19 cellular contexts compared by ENCODE assay signal in genomic region chr22:46914916-46915894, GRCh38.
DNase-seq lines count a peak whose midpoint lies in the region; ATAC-seq and TF ChIP-seq lines count a peak whose summit lies in the region.
"Had no signal": no experiment of that assay in that cellular context is flagged by ENCODE, and none has a peak within 500 bp of the region (broad histone marks: within the 10 kb centered on the region; RNA-seq: fewer than 3 reads in every experiment).

No MANE protein-coding gene starts in this region.

- no peaks in the 10 kb centered on the region for H3K4me1 ChIP-seq in neural progenitor cell
- H3K4me1 ChIP-seq: esophagus muscularis mucosa, lower lobe of right lung, tibial artery had no signal

- peaks cover 12% of the 10 kb centered on the region for H4K20me1 ChIP-seq in neural progenitor cell (ENCODE audit: low read depth)

- no peak overlapping the region for H3K4me3 ChIP-seq in neural progenitor cell
- H3K4me3 ChIP-seq: cardiac muscle cell, esophagus muscularis mucosa, lower lobe of right lung, smooth muscle cell, tibial artery had no signal

- H3K27ac Mint-ChIP-seq in neural progenitor cell = peak overlapping the region; percentile 10
- peak overlapping the region in 2 of 10 donors; percentile 43 to 67 for H3K27ac Mint-ChIP-seq in naive thymus-derived CD8-positive, alpha-beta T cell

- no peak overlapping the region for H3K27ac ChIP-seq in neural progenitor cell
- H3K27ac ChIP-seq: cardiac muscle cell, esophagus muscularis mucosa, KMS-11, lower lobe of right lung, tibial artery had no signal

- no peak overlapping the region for H3K4me3 Mint-ChIP-seq in neural progenitor cell
- H3K4me3 Mint-ChIP-seq in naive thymus-derived CD8-positive, alpha-beta T cell = no peak overlapping the region
- H3K4me3 Mint-ChIP-seq: naive B cell had no signal

- no peaks in the 10 kb centered on the region for H3K79me2 ChIP-seq in neural progenitor cell (ENCODE audit: low read depth)

- no peaks in the 10 kb centered on the region for H3K36me3 ChIP-seq in neural progenitor cell

- no peak overlapping the region for H3K9ac ChIP-seq in neural progenitor cell
- H3K9ac ChIP-seq: KMS-11 had no signal

- peaks cover 6% of the 10 kb centered on the region for H3K27me3 Mint-ChIP-seq in neural progenitor cell (ENCODE audit: insufficient read depth, low read depth)
- H3K27me3 Mint-ChIP-seq in naive thymus-derived CD8-positive, alpha-beta T cell = no peaks in the 10 kb centered on the region
- H3K27me3 Mint-ChIP-seq: naive B cell had no signal

- H3K4me2 ChIP-seq in neural progenitor cell = no peak overlapping the region
- H3K4me2 ChIP-seq: KMS-11, smooth muscle cell had no signal

- ATAC-seq in naive thymus-derived CD8-positive, alpha-beta T cell = no peak
- ATAC-seq in HG02885 (IDR thresholded peaks at IDR 0.05; ENCODE audit: poor library complexity, unreplicated experiment) = no peak
- ATAC-seq: lower lobe of right lung had no signal

- no peak overlapping the region for H2AFZ ChIP-seq in neural progenitor cell (replicated peaks)

- TF ChIP-seq CTCF in neural progenitor cell (IDR thresholded peaks at IDR 0.05) = no peak

- H3F3A ChIP-seq in neural progenitor cell (ENCODE audit: low read depth) = no peaks in the 10 kb centered on the region

- POLR2A ChIA-PET in naive thymus-derived CD8-positive, alpha-beta T cell (lab: Charles Lee) = no interaction called here

- peaks cover 7% of the 10 kb centered on the region for H3K4me1 Mint-ChIP-seq in neural progenitor cell
- H3K4me1 Mint-ChIP-seq in naive thymus-derived CD8-positive, alpha-beta T cell = peaks cover 6 to 18% (median 11%) of the 10 kb centered on the region in 4 donors

- H3K9me3 ChIP-seq in neural progenitor cell (ENCODE audit: low read depth) = no peaks in the 10 kb centered on the region
- H3K9me3 ChIP-seq: esophagus muscularis mucosa, lower lobe of right lung, tibial artery had no signal

- DNase-seq in NCI-H1417 (lab: John Stamatoyannopoulos, UW) (peak; percentile 6 to 67 (median 43)), NCI-H1417 treated with DMSO at 0.1 percent for 48 hours (lab: John Stamatoyannopoulos, UW) (no peak), NCI-H1105 (lab: John Stamatoyannopoulos, UW) (peak; percentile 50), NCI-H345 treated with DMSO at 0.1 percent for 48 hours (lab: John Stamatoyannopoulos, UW; ENCODE audit: unreplicated experiment) (peak; percentile 36), neural progenitor cell (ENCODE audit: low spot score) (no peak), globus pallidus (ENCODE audit: low spot score) (no peak)
- no peak for DNase-seq in naive thymus-derived CD8-positive, alpha-beta T cell
- DNase-seq: 8988T; activated CD4-positive, alpha-beta T cell treated with anti-CD3 and anti-CD28 coated beads, Interleukin-2, amount 50 U/mL, for 1 hour; activated T-cell treated with anti-CD3 and anti-CD28 coated beads, Interleukin-2, amount 50 U/mL, for 48 hours; lower lobe of right lung; naive B cell; NCI-H1694; tibial artery had no signal

- H3K9me3 Mint-ChIP-seq in neural progenitor cell = no peaks in the 10 kb centered on the region
- H3K9me3 Mint-ChIP-seq in naive thymus-derived CD8-positive, alpha-beta T cell = no peaks in the 10 kb centered on the region
- H3K9me3 Mint-ChIP-seq: naive B cell had no signal

- peaks cover 10% of the 10 kb centered on the region for H3K36me3 Mint-ChIP-seq in neural progenitor cell
- peaks cover 9 to 78% (median 27%) of the 10 kb centered on the region in 3 donors for H3K36me3 Mint-ChIP-seq in naive thymus-derived CD8-positive, alpha-beta T cell

- H3K27me3 ChIP-seq in neural progenitor cell = no peaks in the 10 kb centered on the region
- H3K27me3 ChIP-seq: cardiac muscle cell, esophagus muscularis mucosa, tibial artery had no signal

Comparison
In these comparisons a context has a peak if more than half of its experiments do, and no peak if none do; other contexts are left out.
1. DNase-seq: peak in NCI-H1417 (3 of 3), NCI-H1105 (single experiment) and NCI-H345 treated with DMSO at 0.1 percent for 48 hours (single experiment); none in NCI-H1417 treated with DMSO at 0.1 percent for 48 hours (single experiment), neural progenitor cell (single experiment), globus pallidus (single experiment) and naive thymus-derived CD8-positive, alpha-beta T cell (0 of 10).